Comparison of ENCODE assay signal across 13 cellular contexts in the genomic region with DNA sequence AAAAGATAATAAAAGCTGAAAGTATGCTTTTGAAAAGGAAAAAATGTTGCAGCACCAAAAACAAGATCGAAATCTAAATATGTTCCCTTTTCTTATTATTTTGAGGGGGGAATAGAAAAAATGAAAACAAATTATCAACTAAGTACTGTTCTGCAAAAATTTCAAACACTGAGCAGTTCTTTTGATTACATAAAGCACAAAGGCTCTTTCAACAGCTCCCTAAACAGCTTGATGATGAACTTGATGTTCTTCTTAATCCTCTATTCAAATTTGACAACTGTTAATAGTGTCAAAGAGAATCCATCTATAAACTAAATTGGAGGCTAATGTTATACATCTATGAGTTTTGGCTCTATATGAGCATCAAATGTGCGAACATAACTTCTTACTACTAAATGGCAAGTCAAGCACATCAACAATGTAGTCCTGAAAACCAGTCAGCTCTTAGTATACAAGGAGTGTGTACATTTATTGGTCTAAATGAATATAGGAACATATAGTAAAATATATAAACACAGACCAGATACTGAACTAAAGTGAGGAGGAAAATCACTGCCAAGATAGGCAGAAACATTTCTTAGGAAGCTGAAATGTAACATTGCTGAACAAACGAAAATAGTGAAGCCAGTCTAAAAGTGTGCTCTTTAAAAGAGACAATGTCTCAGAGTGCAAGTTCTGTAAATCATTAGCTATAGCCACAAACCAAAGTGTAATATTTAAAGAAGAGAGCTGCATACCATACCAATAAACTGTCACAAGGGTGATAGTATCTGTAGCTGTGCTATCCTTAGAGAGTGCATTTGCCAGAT.
A peak's percentile ranks its signal among the peaks of the same experiment; 100 is the strongest.
DNase-seq lines count a peak whose midpoint lies in the region; ATAC-seq and TF ChIP-seq lines count a peak whose summit lies in the region.
"Had no signal": no experiment of that assay in that cellular context is flagged by ENCODE, and none has a peak within 500 bp of the region (broad histone marks: within the 10 kb centered on the region; RNA-seq: fewer than 3 reads in every experiment).

No MANE protein-coding gene starts in this region.

- no peaks in the 10 kb centered on the region for H3K36me3 ChIP-seq in uterus

- H3K27me3 ChIP-seq in uterus, result no peaks in the 10 kb centered on the region
- H3K27me3 ChIP-seq: body of pancreas had no signal

- intact Hi-C loops in uterus (cut with DNase I; ENCODE audit: low total_unique reads), result no loop called here

- no peaks in the 10 kb centered on the region for H3K9me3 ChIP-seq in uterus
- H3K9me3 ChIP-seq: body of pancreas had no signal

- no peak overlapping the region for H3K4me3 ChIP-seq in uterus
- H3K4me3 ChIP-seq: body of pancreas had no signal

- H3K27ac ChIP-seq in uterus, result no peak overlapping the region
- H3K27ac ChIP-seq: body of pancreas had no signal

- no peak for TF ChIP-seq POLR2A in uterus (IDR thresholded peaks at IDR 0.05)

- DNase-seq in renal cortical epithelial cell (ENCODE audit: low read depth) (peak; percentile 79), NCI-H146 treated with DMSO at 0.1 percent for 48 hours (lab: John Stamatoyannopoulos, UW; ENCODE audit: unreplicated experiment) (no peak), uterus (no peak), HK-2 (ENCODE audit: unreplicated experiment) (no peak), NK-92 (lab: John Stamatoyannopoulos, UW; ENCODE audit: unreplicated experiment) (no peak)
- DNase-seq: activated CD4-positive, CD25-positive, alpha-beta regulatory T cell treated with anti-CD3 and anti-CD28 coated beads, Interleukin-2, amount 50 U/mL, for 72 hours; body of pancreas; midbrain; NCI-H446 treated with DMSO at 0.1 percent for 48 hours; SIG-M5 had no signal

- ATAC-seq in GM19324 (IDR thresholded peaks at IDR 0.05; ENCODE audit: low FRiP score, unreplicated experiment), result peak; percentile 96
- peak; percentile 85 for ATAC-seq in HG02840 (IDR thresholded peaks at IDR 0.05; ENCODE audit: low FRiP score, unreplicated experiment)
- peak; percentile 63 for ATAC-seq in HG03565 (IDR thresholded peaks at IDR 0.05; ENCODE audit: unreplicated experiment)
- ATAC-seq: body of pancreas had no signal

- no peak for TF ChIP-seq CTCF in uterus (IDR thresholded peaks at IDR 0.05)

- no peaks in the 10 kb centered on the region for H3K4me1 ChIP-seq in uterus
